Comparison of ENCODE assay signal across 23 cellular contexts in genomic region chr2:332592-332991, GRCh38. TPM values are rescaled to one million over a fixed set of nuclear protein-coding genes. Genes with fewer than 3 reads are reported as not detected.
DNase-seq lines count a peak whose midpoint lies in the region; ATAC-seq and TF ChIP-seq lines count a peak whose summit lies in the region.
"Had no signal": no experiment of that assay in that cellular context is flagged by ENCODE, and none has a peak within 500 bp of the region (broad histone marks: within the 10 kb centered on the region; RNA-seq: fewer than 3 reads in every experiment).

No MANE protein-coding gene starts in this region.

- TF ChIP-seq POLR2A in HCT116 (IDR thresholded peaks at IDR 0.05; ENCODE audit: borderline replicate concordance, extremely low read depth, insufficient read depth, insufficient read length) (no peak), adrenal gland (IDR thresholded peaks at IDR 0.05) (no peak), thyroid gland (IDR thresholded peaks at IDR 0.05) (no peak)

- no peak overlapping the region for H2AFZ ChIP-seq in DND-41 (ENCODE audit: low read depth, low read length)
- H2AFZ ChIP-seq in HCT116 (ENCODE audit: low read depth, low read length, poor library complexity, severe bottlenecking): no peak overlapping the region
- H2AFZ ChIP-seq in PC-9: no peak overlapping the region
- H2AFZ ChIP-seq: GM23248 had no signal

- no peaks in the 10 kb centered on the region for H3F3A ChIP-seq in PC-9 (ENCODE audit: insufficient read depth, low read depth)

- CTCF ChIA-PET in HCT116 (lab: Charles Lee) (interaction anchor here (0.6 to 1.5 kb wide), 11 partner anchors 10 to 86 kb away, joined by 3 to 5 read pairs (median 3); no protein-coding TSS in a partner anchor), PC-9 (lab: Charles Lee) (no interaction called here)

- BruUV-seq in HCT116 (replicated peaks; lab: Mats Ljungman, UMichigan): no TSS peak
- BruUV-seq in PC-9 (replicated peaks; lab: Mats Ljungman, UMichigan): no TSS peak

- H3K9me3 ChIP-seq in DND-41 (ENCODE audit: insufficient read depth, low read length, severe bottlenecking) (peaks cover 12% of the 10 kb centered on the region), HCT116 (ENCODE audit: control insufficient read depth in 1 of 2, insufficient read depth in 1 of 2, low read depth in 1 of 2, low read length in 2 of 2) (peaks cover 0 to 2% of the 10 kb centered on the region in 2 experiments; a peak in 2 of 4 replicates), PC-9 (ENCODE audit: insufficient read depth, low read depth) (peaks cover 32% of the 10 kb centered on the region), adrenal gland (replicated peaks in 1 of 3) (no peaks in the 10 kb centered on the region), thyroid gland (no peaks in the 10 kb centered on the region)
- H3K9me3 ChIP-seq: SJSA1 had no signal

- H3K79me2 ChIP-seq in DND-41 (ENCODE audit: insufficient read depth, low read length): no peaks in the 10 kb centered on the region
- H3K79me2 ChIP-seq in HCT116 (ENCODE audit: insufficient read depth, low read length): no peaks in the 10 kb centered on the region
- no peaks in the 10 kb centered on the region for H3K79me2 ChIP-seq in PC-9 (ENCODE audit: low read depth)

- H4K20me1 ChIP-seq in DND-41 (ENCODE audit: insufficient read depth, low read length) (no peaks in the 10 kb centered on the region), HCT116 (ENCODE audit: insufficient read depth) (no peaks in the 10 kb centered on the region), PC-9 (ENCODE audit: insufficient read depth) (no peaks in the 10 kb centered on the region)

- ATAC-seq in DND-41 (ENCODE audit: insufficient read depth, low read depth): no peak
- ATAC-seq in HCT116: peak; percentile 52
- ATAC-seq in GM21390 (IDR thresholded peaks at IDR 0.05; ENCODE audit: unreplicated experiment): no peak
- ATAC-seq: CD8-positive, alpha-beta T cell; stimulated activated naive B cell treated with anti-CD40 and anti-IgM and Interleukin-4, amounts not matched to agents 10 μg/mL and 1 μg/mL and 100 μg/mL, for 72 hours; WTC11 had no signal

- POLR2A ChIA-PET in HCT116 (lab: Charles Lee): interaction anchor here (1.4 kb wide), 1 partner anchor 9 kb away, joined by 3 read pairs; no protein-coding TSS in a partner anchor
- POLR2A ChIA-PET in PC-9 (lab: Charles Lee; ENCODE audit: unreplicated experiment): no interaction called here

- H3K9me2 ChIP-seq in HCT116 (ENCODE audit: insufficient read depth) (no peaks in the 10 kb centered on the region), PC-9 (ENCODE audit: insufficient read depth) (no peaks in the 10 kb centered on the region)

- 31 to 49% (median 39%) methylated on average over 3 of the region's 3 CpGs for WGBS in adrenal gland, 4 donors
- WGBS in thyroid gland, 2 donors: 40 to 41% methylated on average over 3 of the region's 3 CpGs

- H3K27ac ChIP-seq in DND-41 (ENCODE audit: low read length) (no peak overlapping the region), HCT116 (ENCODE audit: low read depth, low read length) (no peak overlapping the region), PC-9 (no peak overlapping the region), adrenal gland (no peak overlapping the region), thyroid gland (no peak overlapping the region)
- H3K27ac ChIP-seq: coronary artery, GM23248, SJSA1 had no signal

- H3K36me3 ChIP-seq in DND-41 (ENCODE audit: insufficient read depth, low read length) (no peaks in the 10 kb centered on the region), HCT116 (ENCODE audit: control insufficient read depth in 1 of 2, insufficient read depth in 2 of 2, low read length in 2 of 2) (no peaks in the 10 kb centered on the region), PC-9 (ENCODE audit: low read depth) (no peaks in the 10 kb centered on the region), adrenal gland (replicated peaks in 1 of 2) (no peaks in the 10 kb centered on the region), thyroid gland (no peaks in the 10 kb centered on the region)
- H3K36me3 ChIP-seq: SJSA1 had no signal

- H3K4me2 ChIP-seq in DND-41 (ENCODE audit: insufficient read depth, low read length) (no peak overlapping the region), HCT116 (ENCODE audit: low read length) (no peak overlapping the region), PC-9 (no peak overlapping the region)

- TF ChIP-seq RAD21 in HCT116 (IDR thresholded peaks at IDR 0.05; ENCODE audit: low read depth): peak; percentile 22; the same call in 1 of the 2 replicates

- TF ChIP-seq CTCF in DND-41 (IDR thresholded peaks at IDR 0.05; ENCODE audit: borderline replicate concordance, extremely low read depth, low read length, poor library complexity, severe bottlenecking) (peak; percentile 14), HCT116 (IDR thresholded peaks at IDR 0.05 in 2 of 3, conservative IDR thresholded peaks at IDR 0.05 in 1 of 3; ENCODE audit: borderline replicate concordance in 1 of 3, insufficient read depth in 1 of 3, low read depth in 2 of 3, low read length in 2 of 3) (peak; percentile 28 to 60 (median 45); a peak in 5 of 6 replicates), PC-9 (conservative IDR thresholded peaks at IDR 0.05) (peak; percentile 48), epithelial cell of proximal tubule (conservative IDR thresholded peaks at IDR 0.05; ENCODE audit: low read depth, low read length) (peak; percentile 31), adrenal gland (IDR thresholded peaks at IDR 0.05) (no peak), thyroid gland (IDR thresholded peaks at IDR 0.05) (no peak)

- H3K27me3 ChIP-seq in DND-41 (ENCODE audit: insufficient read depth, low read length, poor library complexity) (no peaks in the 10 kb centered on the region), HCT116 (ENCODE audit: insufficient read depth, low read length) (no peaks in the 10 kb centered on the region), PC-9 (ENCODE audit: insufficient read depth, low read depth) (peaks cover 3% of the 10 kb centered on the region; the same call in 1 of the 2 replicates), adrenal gland (no peaks in the 10 kb centered on the region), thyroid gland (no peaks in the 10 kb centered on the region)
- H3K27me3 ChIP-seq: SJSA1 had no signal

- RAD21 ChIA-PET in HCT116 (lab: Charles Lee; ENCODE audit: low non-redundant PET in 1 of 2, low total read pairs in 2 of 2, uncharacterized antibody in 2 of 2, unreplicated experiment in 2 of 2): no interaction called here

- H3K4me3 ChIP-seq in DND-41 (ENCODE audit: low read depth in 1 of 2, low read length in 2 of 2) (no peak overlapping the region), HCT116 (replicated peaks in 1 of 2; ENCODE audit: low read depth in 1 of 2, low read length in 2 of 2) (no peak overlapping the region), PC-9 (no peak overlapping the region), epithelial cell of proximal tubule (ENCODE audit: low read depth, low read length) (no peak overlapping the region), adrenal gland (no peak overlapping the region), thyroid gland (replicated peaks in 1 of 3) (no peak overlapping the region)
- H3K4me3 ChIP-seq: coronary artery, GM23248, SJSA1 had no signal

- DNase-seq in DND-41 (no peak), HCT116 (ENCODE audit: low read depth, low spot score) (no peak), PC-9 (no peak), epithelial cell of proximal tubule (ENCODE audit: low read depth) (no peak), adrenal gland (no peak), DMS79 treated with DMSO at 0.1 percent for 48 hours (lab: John Stamatoyannopoulos, UW) (no peak), thyroid gland (no peak)
- DNase-seq: activated CD4-positive, alpha-beta T cell treated with anti-CD3 and anti-CD28 coated beads, Interleukin-2, amount 50 U/mL, for 4 hours; activated gamma-delta T cell; CD8-positive, alpha-beta T cell; GM23248; kidney glomerular epithelial cell; mammary epithelial cell; NCI-H1694 treated with DMSO at 0.1 percent for 48 hours; NCI-H2227 treated with DMSO at 0.1 percent for 48 hours; NCI-H82; occipital lobe; stimulated activated CD4-positive, alpha-beta T cell treated with anti-CD3 and anti-CD28 coated beads, Interleukin-2, amount 100 ng/mL, for 48 hours; stimulated activated naive B cell treated with anti-CD40 and anti-IgM and Interleukin-4, amounts not matched to agents 10 μg/mL and 1 μg/mL and 100 μg/mL, for 72 hours had no signal

- H3K9ac ChIP-seq in DND-41 (ENCODE audit: low read depth, low read length): no peak overlapping the region
- H3K9ac ChIP-seq in HCT116 (ENCODE audit: low read length): no peak overlapping the region
- H3K9ac ChIP-seq: GM23248 had no signal

- H3K4me1 ChIP-seq in DND-41 (ENCODE audit: insufficient read depth, low read length) (no peaks in the 10 kb centered on the region), HCT116 (ENCODE audit: control insufficient read depth in 1 of 2, insufficient read depth in 2 of 2, low read length in 2 of 2) (no peaks in the 10 kb centered on the region), PC-9 (replicated peaks; ENCODE audit: insufficient read depth) (no peaks in the 10 kb centered on the region), adrenal gland (replicated peaks in 1 of 2) (no peaks in the 10 kb centered on the region), thyroid gland (no peaks in the 10 kb centered on the region)
- H3K4me1 ChIP-seq: SJSA1 had no signal

- intact Hi-C loops in HCT116 (cut with micrococcal nuclease): no loop called here
- intact Hi-C loops in PC-9 (cut with micrococcal nuclease; ENCODE audit: unreplicated experiment): no loop called here
- intact Hi-C loops in adrenal gland (cut with DNase I): no loop called here
- intact Hi-C loops in thyroid gland (cut with DNase I): no loop called here

TF ChIP-seq in HCT116, 20 proteins besides CTCF, POLR2A, EP300 and RAD21 (continues in another document):
- TF ChIP-seq SRF (IDR thresholded peaks at IDR 0.05; ENCODE audit: low read depth) (no peak), SIN3A (IDR thresholded peaks at IDR 0.05; ENCODE audit: low read depth) (no peak), EGR1 (IDR thresholded peaks at IDR 0.05; ENCODE audit: low read depth) (no peak), CEBPB (IDR thresholded peaks at IDR 0.05; ENCODE audit: low read depth) (no peak), ATF3 (IDR thresholded peaks at IDR 0.05) (no peak), ZFX (IDR thresholded peaks at IDR 0.05) (no peak), POLR2AphosphoS5 (IDR thresholded peaks at IDR 0.05; ENCODE audit: low read depth, low read length) (no peak)

RNA-seq across cellular contexts. Expression of gene ALKAL2, which starts 44.7 kb away (rescaled TPM):
- total RNA-seq in HCT116 (2021; ENCODE audit: unreplicated experiment) (not detected), PC-9 (2021) (not detected in 2 replicates), epithelial cell of proximal tubule (0.12 and 0.36 TPM in 2 replicates), adrenal gland (100 to 1,000 TPM in 6 of 8 donors, 10 to 100 TPM in 2; 59.0 to 316 (median 151) TPM), thyroid gland (1 to 10 TPM; 1.3 to 9.8 (median 7.3) TPM)
- polyA plus RNA-seq in HCT116 (2012): not detected in 2 replicates
- 100 to 1,000 TPM in 2 of 3 donors, 10 to 100 TPM in 1; 78.8 to 146 (median 136) TPM for polyA plus RNA-seq in adrenal gland
- total RNA-seq: GM23248, mammary epithelial cell, SJSA1 had no signal
- polyA plus RNA-seq: GM23248, mammary epithelial cell had no signal

Comparison
In these comparisons a context has a peak if more than half of its experiments do, and no peak if none do; other contexts are left out.
1. CTCF ChIP-seq: peak in DND-41 (single experiment), HCT116 (3 of 3), PC-9 (single experiment) and epithelial cell of proximal tubule (single experiment); none in adrenal gland (0 of 6) and thyroid gland (0 of 6).
2. RNA of gene ALKAL2, which starts 44.7 kb away (total RNA-seq): 59.0 to 316 TPM in adrenal gland; 1.3 to 9.8 TPM in thyroid gland, 0.12 to 0.36 TPM in epithelial cell of proximal tubule, not detected in HCT116 (single experiment) and not detected in PC-9; every median in the first group is over 4 times any median in the second.